ENCODE assay signal across 1 cellular context in the genomic region with DNA sequence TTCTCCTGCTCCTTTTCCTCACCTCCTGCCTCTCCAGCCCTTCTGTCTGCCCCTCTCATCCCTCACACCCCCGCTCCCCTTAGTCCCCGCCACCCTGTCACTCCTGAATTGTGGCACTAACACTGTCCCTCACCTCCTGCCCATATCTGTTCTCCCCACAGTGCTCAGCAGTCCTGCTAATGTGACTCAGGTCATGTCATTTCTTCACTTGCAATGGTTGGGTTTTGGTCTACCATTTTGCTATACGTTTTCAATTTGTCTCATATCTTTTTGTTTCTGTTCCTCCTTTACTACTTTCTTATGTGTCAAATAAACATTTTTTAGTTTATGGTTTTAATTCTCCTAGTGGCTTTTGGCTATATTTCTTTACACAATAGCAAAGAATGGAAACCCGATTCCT.
TF ChIP-seq lines count a peak whose summit lies in the region.

No MANE protein-coding gene starts in this region.

TF ChIP-seq in SK-N-SH, 30 proteins besides CTCF, POLR2A, EP300 and RAD21 (continued from another document):
- TF ChIP-seq FOXM1 (IDR thresholded peaks at IDR 0.05; ENCODE audit: low read depth): no peak
- TF ChIP-seq EZH2phosphoT487 (IDR thresholded peaks at IDR 0.05; ENCODE audit: borderline replicate concordance, low read depth): no peak
- no peak for TF ChIP-seq JUND (IDR thresholded peaks at IDR 0.05)
- no peak for TF ChIP-seq NFIC (IDR thresholded peaks at IDR 0.05; ENCODE audit: borderline replicate concordance)
- TF ChIP-seq MEF2A (IDR thresholded peaks at IDR 0.05; ENCODE audit: borderline replicate concordance, low read depth): no peak
- no peak for TF ChIP-seq RXRA (IDR thresholded peaks at IDR 0.05; ENCODE audit: borderline replicate concordance, low read depth)
- no peak for TF ChIP-seq USF1 (IDR thresholded peaks at IDR 0.05; ENCODE audit: borderline replicate concordance, low read depth)
